12 cellular contexts compared by ENCODE assay signal in the genomic region with DNA sequence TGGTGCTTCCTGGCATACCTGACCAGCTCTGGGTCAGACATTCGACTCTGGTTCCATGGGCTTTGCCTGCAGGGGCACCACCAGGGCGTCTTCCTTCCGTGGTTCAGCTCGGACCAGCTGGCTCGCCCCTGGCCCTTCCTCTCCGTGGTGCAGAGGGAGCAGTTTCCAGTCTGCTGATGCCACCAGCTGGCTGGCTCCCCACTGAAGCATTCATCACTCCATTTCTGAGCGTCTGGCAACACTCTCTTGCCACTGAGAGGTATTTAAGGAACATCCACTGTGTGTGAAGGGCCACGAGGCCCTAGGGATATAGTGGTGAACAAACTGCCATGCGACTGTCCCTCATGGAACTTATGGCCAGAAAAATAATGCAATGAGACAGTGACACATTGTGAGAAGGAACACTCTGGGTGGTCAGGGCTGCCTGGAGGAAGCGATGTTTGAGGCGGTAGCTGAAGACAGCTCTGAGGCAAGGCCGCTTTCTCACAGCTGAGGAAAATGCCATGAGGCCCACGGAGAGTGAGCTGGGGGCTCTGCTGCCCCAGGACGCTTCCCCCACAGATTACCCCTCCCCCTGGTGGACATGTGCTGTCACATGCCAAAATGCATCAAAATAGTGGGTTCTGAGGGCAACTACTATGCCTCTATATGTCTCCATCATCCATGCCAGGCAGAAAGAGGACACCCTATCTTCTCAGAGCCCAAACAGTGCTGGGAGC. TPM values are rescaled to one million over a fixed set of nuclear protein-coding genes. Genes with fewer than 3 reads are reported as not detected.
DNase-seq lines count a peak whose midpoint lies in the region; ATAC-seq, FAIRE-seq and TF ChIP-seq lines count a peak whose summit lies in the region.
"Had no signal": no experiment of that assay in that cellular context is flagged by ENCODE, and none has a peak within 500 bp of the region (broad histone marks: within the 10 kb centered on the region; RNA-seq: fewer than 3 reads in every experiment).

No MANE protein-coding gene starts in this region.

- CTCF ChIA-PET in BJ (lab: Yijun Ruan, JAX), result interaction anchor here (0.7 to 1.8 kb wide), 7 partner anchors 8 to 132 kb away, joined by 3 to 6 read pairs (median 4); no protein-coding TSS in a partner anchor
- CTCF ChIA-PET in GM12878 (lab: Yijun Ruan, JAX), result interaction anchor here (0.6 to 3.6 kb wide), 8 partner anchors 8 to 131 kb away, joined by 3 to 16 read pairs (median 3); no protein-coding TSS in a partner anchor

- H3K4me3 ChIP-seq in BJ (ENCODE audit: low read depth, low read length) (no peak overlapping the region), KMS-11 (IDR thresholded peaks at IDR 0.05; ENCODE audit: insufficient read depth, low read depth, low read length) (no peak overlapping the region), GM12878 (no peak overlapping the region), kidney epithelial cell (ENCODE audit: low read depth, low read length) (no peak overlapping the region), left lung (no peak overlapping the region)

- H3K9ac ChIP-seq in KMS-11, result no peak overlapping the region
- no peak overlapping the region for H3K9ac ChIP-seq in GM12878 (ENCODE audit: control insufficient read depth, insufficient read depth, low read length)

- H4K20me1 ChIP-seq in KMS-11 (ENCODE audit: insufficient read depth), result no peaks in the 10 kb centered on the region
- H4K20me1 ChIP-seq in GM12878 (ENCODE audit: control insufficient read depth, insufficient read depth), result no peaks in the 10 kb centered on the region

- FAIRE-seq in GM12878 (lab: Jason Lieb, UNC), result no peak

- H2AFZ ChIP-seq in KMS-11 (ENCODE audit: low read depth) (no peak overlapping the region), GM12878 (ENCODE audit: control insufficient read depth, low read depth, low read length) (no peak overlapping the region)

- intact Hi-C loops in GM12878 (cut with micrococcal nuclease; ENCODE audit: unreplicated experiment), result no loop called here
- intact Hi-C loops in left lung (cut with DNase I), result no loop called here

- no peak overlapping the region for H3K4me3 Mint-ChIP-seq in stimulated activated naive CD8-positive, alpha-beta T cell treated with anti-CD3 and anti-CD28 coated beads, Interleukin-15, amount 100 ng/mL, for 72 hours

- RAD21 ChIA-PET in GM12878 (lab: Charles Lee; ENCODE audit: unreplicated experiment), result interaction anchor here (1.7 kb wide), 1 partner anchor 34 kb away, joined by 5 read pairs; no protein-coding TSS in a partner anchor

- peaks cover 21% of the 10 kb centered on the region for H3K4me1 Mint-ChIP-seq in stimulated activated naive CD8-positive, alpha-beta T cell treated with anti-CD3 and anti-CD28 coated beads, Interleukin-15, amount 100 ng/mL, for 72 hours

- H3K9me3 Mint-ChIP-seq in stimulated activated naive CD8-positive, alpha-beta T cell treated with anti-CD3 and anti-CD28 coated beads, Interleukin-15, amount 100 ng/mL, for 72 hours, result no peaks in the 10 kb centered on the region

- 77% methylated on average over 14 of the region's 14 CpGs for WGBS in GM12878 (ENCODE audit: insufficient coverage, insufficient replicate concordance, low lambda C conversion rate, missing lambda C conversion rate)

- no peak for TF ChIP-seq POLR2A in GM12878 (IDR thresholded peaks at IDR 0.05; ENCODE audit: low read depth, low read length)

- TF ChIP-seq RAD21 in GM12878 (IDR thresholded peaks at IDR 0.05; ENCODE audit: insufficient read depth, low read depth, low read length), result no peak

- no peaks in the 10 kb centered on the region for H3K4me1 ChIP-seq in KMS-11 (ENCODE audit: low read depth, poor library complexity, severe bottlenecking)
- H3K4me1 ChIP-seq in GM12878 (ENCODE audit: control insufficient read depth, insufficient read depth, low read length), result peaks cover 6% of the 10 kb centered on the region
- H3K4me1 ChIP-seq in left lung, result peaks cover 16 to 40% of the 10 kb centered on the region in 2 donors

- ATAC-seq in GM12878 (peak; percentile 38; the same call in 1 of the 3 replicates), GM18502 (IDR thresholded peaks at IDR 0.05; ENCODE audit: poor library complexity, unreplicated experiment) (no peak), left lung (no peak)
- ATAC-seq in stimulated activated naive CD8-positive, alpha-beta T cell treated with anti-CD3 and anti-CD28 coated beads, Interleukin-15, amount 100 ng/mL, for 72 hours, result no peak

- no peak overlapping the region for H3K27ac Mint-ChIP-seq in stimulated activated naive CD8-positive, alpha-beta T cell treated with anti-CD3 and anti-CD28 coated beads, Interleukin-15, amount 100 ng/mL, for 72 hours

- SMC1A ChIA-PET in GM12878 (lab: Charles Lee; ENCODE audit: uncharacterized antibody, unreplicated experiment), result interaction anchor here (0.7 to 3.3 kb wide), 6 partner anchors 9 to 74 kb away, joined by 3 to 13 read pairs (median 3); no protein-coding TSS in a partner anchor

- DNase-seq in BJ (ENCODE audit: low read depth), result no peak
- no peak for DNase-seq in GM12878 (ENCODE audit: low read depth, low spot score)
- no peak for DNase-seq in kidney epithelial cell (ENCODE audit: low read depth)
- DNase-seq in left lung, result no peak
- no peak for DNase-seq in KBM-7
- DNase-seq in stimulated activated naive CD8-positive, alpha-beta T cell treated with anti-CD3 and anti-CD28 coated beads, Interleukin-15, amount 100 ng/mL, for 72 hours, result no peak
- DNase-seq: activated CD4-positive, CD25-positive, alpha-beta regulatory T cell; DMS79; NK-92 treated with Interleukin-12 subunit alpha and Interleukin-12 subunit beta, amount 100 ng/mL, for 24 hours had no signal

- no peaks in the 10 kb centered on the region for H3K27me3 ChIP-seq in BJ (ENCODE audit: control insufficient read depth, insufficient read depth, low read length)
- H3K27me3 ChIP-seq in KMS-11 (ENCODE audit: insufficient read depth, low read depth), result no peaks in the 10 kb centered on the region
- no peaks in the 10 kb centered on the region for H3K27me3 ChIP-seq in GM12878 (replicated peaks in 1 of 2; ENCODE audit: control insufficient read depth in 2 of 2, insufficient read depth in 2 of 2, low read length in 1 of 2)
- H3K27me3 ChIP-seq in kidney epithelial cell (ENCODE audit: control insufficient read depth, insufficient read depth, low read length), result no peaks in the 10 kb centered on the region
- H3K27me3 ChIP-seq in left lung, result no peaks in the 10 kb centered on the region

- TF ChIP-seq EP300 in GM12878 (IDR thresholded peaks at IDR 0.05; ENCODE audit: borderline replicate concordance in 1 of 2, control insufficient read depth in 1 of 2, low read depth in 2 of 2, low read length in 2 of 2), result no peak

- H3K4me2 ChIP-seq in KMS-11 (no peak overlapping the region), GM12878 (ENCODE audit: control insufficient read depth, insufficient read depth) (no peak overlapping the region)

- in situ Hi-C loops in GM12878 (cut with MboI) (no loop called here), KBM-7 (cut with MboI; ENCODE audit: low pct_unique_long_range_greater_than_20kb, low sequenced_read_pairs) (no loop called here)

- H3K9me3 ChIP-seq in GM12878 (replicated peaks; ENCODE audit: control insufficient read depth, insufficient read depth, low read length) (no peaks in the 10 kb centered on the region), left lung (no peaks in the 10 kb centered on the region)

- H3K36me3 ChIP-seq in BJ (ENCODE audit: control insufficient read depth, insufficient read depth, low read length) (peaks cover 4% of the 10 kb centered on the region), KMS-11 (ENCODE audit: insufficient read depth) (no peaks in the 10 kb centered on the region), GM12878 (ENCODE audit: control insufficient read depth in 2 of 2, insufficient read depth in 2 of 2, low read length in 1 of 2) (peaks cover 13 to 20% of the 10 kb centered on the region in 2 experiments; a peak in 3 of 4 replicates), kidney epithelial cell (ENCODE audit: control insufficient read depth, insufficient read depth, low read length) (peaks cover 3% of the 10 kb centered on the region), left lung (peaks cover 0 to 14% of the 10 kb centered on the region in 2 donors)

- POLR2A ChIA-PET in BJ (lab: Charles Lee), result no interaction called here
- POLR2A ChIA-PET in GM12878 (lab: Charles Lee), result interaction anchor here (1.2 kb wide), 1 partner anchor 9 kb away, joined by 3 read pairs; no protein-coding TSS in a partner anchor

- TF ChIP-seq CTCF in BJ (IDR thresholded peaks at IDR 0.05; ENCODE audit: insufficient read depth, low read depth, low read length) (0 out of 2 replicates have a peak, but pooled peaks have one; percentile 15), KMS-11 (conservative IDR thresholded peaks at IDR 0.05; ENCODE audit: low read depth, low read length) (peak; percentile 53), GM12878 (IDR thresholded peaks at IDR 0.05 in 2 of 3, conservative IDR thresholded peaks at IDR 0.05 in 1 of 3; ENCODE audit: control insufficient read depth in 2 of 3, extremely low read depth in 1 of 3, insufficient read depth in 1 of 3, low read depth in 3 of 3, low read length in 3 of 3) (peak; percentile 29 to 52 (median 39); a peak in 5 of 6 replicates), kidney epithelial cell (IDR thresholded peaks at IDR 0.05; ENCODE audit: insufficient read depth, low read length, poor library complexity, severe bottlenecking) (peak; percentile 24), left lung (IDR thresholded peaks at IDR 0.05) (peak in 1 of 2 donors; percentile 6)

- H3K27ac ChIP-seq in KMS-11, result no peak overlapping the region
- no peak overlapping the region for H3K27ac ChIP-seq in GM12878 (ENCODE audit: control insufficient read depth, insufficient read depth)
- no peak overlapping the region for H3K27ac ChIP-seq in left lung
- H3K27ac ChIP-seq: HL-60 had no signal

- H3K79me2 ChIP-seq in KMS-11 (ENCODE audit: insufficient read depth, low read depth) (no peaks in the 10 kb centered on the region), GM12878 (ENCODE audit: control insufficient read depth, insufficient read depth, low read length) (peaks cover 6% of the 10 kb centered on the region)

- no TSS peak for BruUV-seq in GM12878 (replicated peaks; lab: Mats Ljungman, UMichigan)

- H3K27me3 Mint-ChIP-seq in stimulated activated naive CD8-positive, alpha-beta T cell treated with anti-CD3 and anti-CD28 coated beads, Interleukin-15, amount 100 ng/mL, for 72 hours, result no peaks in the 10 kb centered on the region

RNA-seq across cellular contexts. Expression of a gene that starts 44.9 kb away (rescaled TPM):
- polyA plus RNA-seq in BJ (2011; rRNA removed) (73.2 and 79.5 TPM in 2 replicates), GM12878 (2011; rRNA removed) (37.0 and 38.5 TPM in 2 replicates), GM12878 (2014; fragmentation: Illumina TruSeq; extraction: Trizol) (39.9 and 40.8 TPM in 2 replicates), GM12878 (2014; fragmentation: Nextera tagmentation; extraction: Ambion mirVana) (10 to 100 TPM; 39.1 to 42.0 TPM), GM12878 (2014; rRNA removed) (29.8 and 34.5 TPM in 2 replicates), GM12878 (2016; fragmentation: Nextera tagmentation; extraction: Ambion mirVana) (10 to 100 TPM; 43.6 to 50.8 TPM)
- polyA minus RNA-seq in BJ (2011; rRNA and poly(A)+ RNA removed), result 27.9 and 37.3 TPM in 2 replicates
- 26.0 and 27.5 TPM in 2 replicates for total RNA-seq in GM12878 (2013; cell fraction: nucleolus; rRNA removed)
- total RNA-seq in GM12878 (2014; rRNA removed) (29.7 and 32.8 TPM in 2 replicates), GM12878 (2014; rRNA removed; fragmentation: Illumina TruSeq; extraction: Trizol) (40.9 and 41.2 TPM in 2 replicates), GM12878 (2021) (30.6 and 31.3 TPM in 2 replicates), kidney epithelial cell (58.7 and 62.0 TPM in 2 replicates), left lung (10 to 100 TPM; 45.3 to 52.8 TPM)
- 24.6 TPM for polyA plus RNA-seq in GM12878 (2011; ENCODE audit: low read depth)
- 24.0 and 24.7 TPM in 2 replicates for polyA plus RNA-seq in GM12878 (2011; cell fraction: cytosol; rRNA removed)
- 23.9 and 27.9 TPM in 2 replicates for polyA plus RNA-seq in GM12878 (2011; cell fraction: nucleus; rRNA removed)
- 37.6 and 38.4 TPM in 2 replicates for polyA plus RNA-seq in GM12878 (2012)
- 31.3 and 32.5 TPM in 2 replicates for polyA minus RNA-seq in GM12878 (2011; rRNA and poly(A)+ RNA removed)
- 8.3 and 15.9 TPM in 2 replicates for polyA minus RNA-seq in GM12878 (2011; cell fraction: cytosol; rRNA and poly(A)+ RNA removed)
- 11.7 and 21.0 TPM in 2 replicates for polyA minus RNA-seq in GM12878 (2011; cell fraction: nucleus; rRNA and poly(A)+ RNA removed)
